2 cellular contexts compared by ENCODE assay signal in the genomic region with DNA sequence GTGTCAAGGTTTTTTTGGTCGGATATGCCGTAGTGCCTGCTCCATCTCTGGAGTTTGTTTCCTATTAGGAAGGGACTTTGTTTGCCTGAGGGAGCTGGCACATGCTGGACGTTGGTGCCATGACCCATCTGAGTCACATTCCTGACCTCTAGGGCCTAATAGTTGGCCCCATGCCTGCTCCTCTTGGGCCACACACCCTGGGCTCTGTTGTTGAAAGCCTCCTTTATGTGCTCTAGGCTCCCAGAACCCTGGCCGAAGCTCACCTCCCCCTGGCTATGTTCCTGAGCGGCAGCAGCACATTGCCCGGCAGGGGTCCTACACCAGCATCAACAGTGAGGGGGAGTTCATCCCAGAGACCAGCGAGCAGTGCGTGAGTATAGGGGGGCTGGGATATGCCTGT.
TF ChIP-seq lines count a peak whose summit lies in the region.

No MANE protein-coding gene starts in this region.

TF ChIP-seq in GM23338, 12 proteins besides CTCF, POLR2A, EP300 and RAD21 (continued from another document):
- no peak for TF ChIP-seq ZNF114 (CRISPR knock-in tag; IDR thresholded peaks at IDR 0.05)
- TF ChIP-seq REST (IDR thresholded peaks at IDR 0.05; ENCODE audit: unreplicated experiment), result no peak
- no peak for TF ChIP-seq ZNF331 (CRISPR knock-in tag; IDR thresholded peaks at IDR 0.05; ENCODE audit: low read depth)
- no peak for TF ChIP-seq POLR2AphosphoS5 (IDR thresholded peaks at IDR 0.05; ENCODE audit: low read depth)
- TF ChIP-seq EZH2 (IDR thresholded peaks at IDR 0.05; ENCODE audit: low read depth, unreplicated experiment), result no peak
- no peak for TF ChIP-seq EZH2phosphoT487 (IDR thresholded peaks at IDR 0.05; ENCODE audit: unreplicated experiment)
- TF ChIP-seq, protein P1, sequence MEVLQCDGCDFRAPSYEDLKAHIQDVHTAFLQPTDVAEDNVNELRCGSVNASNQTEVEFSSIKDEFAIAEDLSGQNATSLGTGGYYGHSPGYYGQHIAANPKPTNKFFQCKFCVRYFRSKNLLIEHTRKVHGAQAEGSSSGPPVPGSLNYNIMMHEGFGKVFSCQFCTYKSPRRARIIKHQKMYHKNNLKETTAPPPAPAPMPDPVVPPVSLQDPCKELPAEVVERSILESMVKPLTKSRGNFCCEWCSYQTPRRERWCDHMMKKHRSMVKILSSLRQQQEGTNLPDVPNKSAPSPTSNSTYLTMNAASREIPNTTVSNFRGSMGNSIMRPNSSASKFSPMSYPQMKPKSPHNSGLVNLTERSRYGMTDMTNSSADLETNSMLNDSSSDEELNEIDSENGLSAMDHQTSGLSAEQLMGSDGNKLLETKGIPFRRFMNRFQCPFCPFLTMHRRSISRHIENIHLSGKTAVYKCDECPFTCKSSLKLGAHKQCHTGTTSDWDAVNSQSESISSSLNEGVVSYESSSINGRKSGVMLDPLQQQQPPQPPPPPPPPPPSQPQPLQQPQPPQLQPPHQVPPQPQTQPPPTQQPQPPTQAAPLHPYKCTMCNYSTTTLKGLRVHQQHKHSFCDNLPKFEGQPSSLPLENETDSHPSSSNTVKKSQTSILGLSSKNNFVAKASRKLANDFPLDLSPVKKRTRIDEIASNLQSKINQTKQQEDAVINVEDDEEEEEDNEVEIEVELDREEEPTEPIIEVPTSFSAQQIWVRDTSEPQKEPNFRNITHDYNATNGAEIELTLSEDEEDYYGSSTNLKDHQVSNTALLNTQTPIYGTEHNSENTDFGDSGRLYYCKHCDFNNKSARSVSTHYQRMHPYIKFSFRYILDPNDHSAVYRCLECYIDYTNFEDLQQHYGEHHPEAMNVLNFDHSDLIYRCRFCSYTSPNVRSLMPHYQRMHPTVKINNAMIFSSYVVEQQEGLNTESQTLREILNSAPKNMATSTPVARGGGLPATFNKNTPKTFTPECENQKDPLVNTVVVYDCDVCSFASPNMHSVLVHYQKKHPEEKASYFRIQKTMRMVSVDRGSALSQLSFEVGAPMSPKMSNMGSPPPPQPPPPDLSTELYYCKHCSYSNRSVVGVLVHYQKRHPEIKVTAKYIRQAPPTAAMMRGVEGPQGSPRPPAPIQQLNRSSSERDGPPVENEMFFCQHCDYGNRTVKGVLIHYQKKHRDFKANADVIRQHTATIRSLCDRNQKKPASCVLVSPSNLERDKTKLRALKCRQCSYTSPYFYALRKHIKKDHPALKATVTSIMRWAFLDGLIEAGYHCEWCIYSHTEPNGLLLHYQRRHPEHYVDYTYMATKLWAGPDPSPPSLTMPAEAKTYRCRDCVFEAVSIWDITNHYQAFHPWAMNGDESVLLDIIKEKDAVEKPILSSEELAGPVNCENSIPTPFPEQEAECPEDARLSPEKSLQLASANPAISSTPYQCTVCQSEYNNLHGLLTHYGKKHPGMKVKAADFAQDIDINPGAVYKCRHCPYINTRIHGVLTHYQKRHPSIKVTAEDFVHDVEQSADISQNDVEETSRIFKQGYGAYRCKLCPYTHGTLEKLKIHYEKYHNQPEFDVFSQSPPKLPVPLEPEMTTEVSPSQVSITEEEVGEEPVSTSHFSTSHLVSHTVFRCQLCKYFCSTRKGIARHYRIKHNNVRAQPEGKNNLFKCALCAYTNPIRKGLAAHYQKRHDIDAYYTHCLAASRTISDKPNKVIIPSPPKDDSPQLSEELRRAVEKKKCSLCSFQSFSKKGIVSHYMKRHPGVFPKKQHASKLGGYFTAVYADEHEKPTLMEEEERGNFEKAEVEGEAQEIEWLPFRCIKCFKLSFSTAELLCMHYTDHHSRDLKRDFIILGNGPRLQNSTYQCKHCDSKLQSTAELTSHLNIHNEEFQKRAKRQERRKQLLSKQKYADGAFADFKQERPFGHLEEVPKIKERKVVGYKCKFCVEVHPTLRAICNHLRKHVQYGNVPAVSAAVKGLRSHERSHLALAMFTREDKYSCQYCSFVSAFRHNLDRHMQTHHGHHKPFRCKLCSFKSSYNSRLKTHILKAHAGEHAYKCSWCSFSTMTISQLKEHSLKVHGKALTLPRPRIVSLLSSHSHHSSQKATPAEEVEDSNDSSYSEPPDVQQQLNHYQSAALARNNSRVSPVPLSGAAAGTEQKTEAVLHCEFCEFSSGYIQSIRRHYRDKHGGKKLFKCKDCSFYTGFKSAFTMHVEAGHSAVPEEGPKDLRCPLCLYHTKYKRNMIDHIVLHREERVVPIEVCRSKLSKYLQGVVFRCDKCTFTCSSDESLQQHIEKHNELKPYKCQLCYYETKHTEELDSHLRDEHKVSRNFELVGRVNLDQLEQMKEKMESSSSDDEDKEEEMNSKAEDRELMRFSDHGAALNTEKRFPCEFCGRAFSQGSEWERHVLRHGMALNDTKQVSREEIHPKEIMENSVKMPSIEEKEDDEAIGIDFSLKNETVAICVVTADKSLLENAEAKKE (CRISPR knock-in tag; IDR thresholded peaks at IDR 0.05), result no peak
- no peak for TF ChIP-seq CREB1 (CRISPR knock-in tag; IDR thresholded peaks at IDR 0.05; ENCODE audit: low read depth)
TF ChIP-seq in GM23338: peak in this region for 0.

TF ChIP-seq in WTC11, 78 proteins besides CTCF, POLR2A, EP300 and RAD21 (continued from another document):
- no peak for TF ChIP-seq HMGXB4 (CRISPR knock-in tag; IDR thresholded peaks at IDR 0.05)
- TF ChIP-seq AR (CRISPR knock-in tag; IDR thresholded peaks at IDR 0.05), result no peak
- TF ChIP-seq, protein P2, sequence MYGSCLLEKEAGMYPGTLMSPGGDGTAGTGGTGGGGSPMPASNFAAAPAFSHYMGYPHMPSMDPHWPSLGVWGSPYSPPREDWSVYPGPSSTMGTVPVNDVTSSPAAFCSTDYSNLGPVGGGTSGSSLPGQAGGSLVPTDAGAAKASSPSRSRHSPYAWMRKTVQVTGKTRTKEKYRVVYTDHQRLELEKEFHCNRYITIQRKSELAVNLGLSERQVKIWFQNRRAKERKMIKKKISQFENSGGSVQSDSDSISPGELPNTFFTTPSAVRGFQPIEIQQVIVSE (CRISPR knock-in tag; IDR thresholded peaks at IDR 0.05; ENCODE audit: borderline replicate concordance), result no peak
- TF ChIP-seq, protein P3, sequence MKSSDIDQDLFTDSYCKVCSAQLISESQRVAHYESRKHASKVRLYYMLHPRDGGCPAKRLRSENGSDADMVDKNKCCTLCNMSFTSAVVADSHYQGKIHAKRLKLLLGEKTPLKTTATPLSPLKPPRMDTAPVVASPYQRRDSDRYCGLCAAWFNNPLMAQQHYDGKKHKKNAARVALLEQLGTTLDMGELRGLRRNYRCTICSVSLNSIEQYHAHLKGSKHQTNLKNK (CRISPR knock-in tag; IDR thresholded peaks at IDR 0.05), result no peak
- no peak for TF ChIP-seq OVOL2 (CRISPR knock-in tag; IDR thresholded peaks at IDR 0.05; ENCODE audit: borderline replicate concordance)
- no peak for TF ChIP-seq PRRX2 (CRISPR knock-in tag; IDR thresholded peaks at IDR 0.05)
- TF ChIP-seq, protein P4, sequence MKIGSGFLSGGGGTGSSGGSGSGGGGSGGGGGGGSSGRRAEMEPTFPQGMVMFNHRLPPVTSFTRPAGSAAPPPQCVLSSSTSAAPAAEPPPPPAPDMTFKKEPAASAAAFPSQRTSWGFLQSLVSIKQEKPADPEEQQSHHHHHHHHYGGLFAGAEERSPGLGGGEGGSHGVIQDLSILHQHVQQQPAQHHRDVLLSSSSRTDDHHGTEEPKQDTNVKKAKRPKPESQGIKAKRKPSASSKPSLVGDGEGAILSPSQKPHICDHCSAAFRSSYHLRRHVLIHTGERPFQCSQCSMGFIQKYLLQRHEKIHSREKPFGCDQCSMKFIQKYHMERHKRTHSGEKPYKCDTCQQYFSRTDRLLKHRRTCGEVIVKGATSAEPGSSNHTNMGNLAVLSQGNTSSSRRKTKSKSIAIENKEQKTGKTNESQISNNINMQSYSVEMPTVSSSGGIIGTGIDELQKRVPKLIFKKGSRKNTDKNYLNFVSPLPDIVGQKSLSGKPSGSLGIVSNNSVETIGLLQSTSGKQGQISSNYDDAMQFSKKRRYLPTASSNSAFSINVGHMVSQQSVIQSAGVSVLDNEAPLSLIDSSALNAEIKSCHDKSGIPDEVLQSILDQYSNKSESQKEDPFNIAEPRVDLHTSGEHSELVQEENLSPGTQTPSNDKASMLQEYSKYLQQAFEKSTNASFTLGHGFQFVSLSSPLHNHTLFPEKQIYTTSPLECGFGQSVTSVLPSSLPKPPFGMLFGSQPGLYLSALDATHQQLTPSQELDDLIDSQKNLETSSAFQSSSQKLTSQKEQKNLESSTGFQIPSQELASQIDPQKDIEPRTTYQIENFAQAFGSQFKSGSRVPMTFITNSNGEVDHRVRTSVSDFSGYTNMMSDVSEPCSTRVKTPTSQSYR (CRISPR knock-in tag; IDR thresholded peaks at IDR 0.05), result no peak
- TF ChIP-seq MXD4 (CRISPR knock-in tag; IDR thresholded peaks at IDR 0.05; ENCODE audit: borderline replicate concordance), result no peak
- TF ChIP-seq JAZF1 (CRISPR knock-in tag; IDR thresholded peaks at IDR 0.05), result no peak
- TF ChIP-seq ZNF317 (CRISPR knock-in tag; IDR thresholded peaks at IDR 0.05; ENCODE audit: borderline replicate concordance, low read depth), result no peak
- TF ChIP-seq E2F4 (CRISPR knock-in tag; IDR thresholded peaks at IDR 0.05; ENCODE audit: borderline replicate concordance, low read depth), result no peak
- TF ChIP-seq, protein P5, sequence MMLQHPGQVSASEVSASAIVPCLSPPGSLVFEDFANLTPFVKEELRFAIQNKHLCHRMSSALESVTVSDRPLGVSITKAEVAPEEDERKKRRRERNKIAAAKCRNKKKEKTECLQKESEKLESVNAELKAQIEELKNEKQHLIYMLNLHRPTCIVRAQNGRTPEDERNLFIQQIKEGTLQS (CRISPR knock-in tag; conservative IDR thresholded peaks at IDR 0.05), result no peak
TF ChIP-seq in WTC11: peak in this region for 0.
